ENCODE assay signal across 1 cellular context in genomic region chr2:152355411-152355831, GRCh38.
TF ChIP-seq lines count a peak whose summit lies in the region.

No MANE protein-coding gene starts in this region.

TF ChIP-seq in HepG2, 621 proteins besides CTCF, POLR2A, EP300 and RAD21 (continues in another document):
- TF ChIP-seq NFKB2 (CRISPR knock-in tag; IDR thresholded peaks at IDR 0.05; ENCODE audit: borderline replicate concordance) (no peak), HOXA5 (CRISPR knock-in tag; IDR thresholded peaks at IDR 0.05) (0 out of 2 replicates have a peak, but pooled peaks have one; percentile 25), CREM (IDR thresholded peaks at IDR 0.05) (peak; percentile 66), CREM (CRISPR knock-in tag; IDR thresholded peaks at IDR 0.05) (no peak), CCAR2 (optimal IDR thresholded peaks at IDR 0.05; ENCODE audit: low read depth, low read length) (no peak), ZBTB38 (CRISPR knock-in tag; IDR thresholded peaks at IDR 0.05) (no peak), MXI1 (IDR thresholded peaks at IDR 0.05; ENCODE audit: borderline replicate concordance, low read depth, low read length) (no peak), ZNF343 (CRISPR knock-in tag; IDR thresholded peaks at IDR 0.05) (no peak), ZNF580 (CRISPR knock-in tag; IDR thresholded peaks at IDR 0.05; ENCODE audit: borderline replicate concordance, low read depth) (peak; percentile 49; the same call in 1 of the 2 replicates), ISL2 (CRISPR knock-in tag; IDR thresholded peaks at IDR 0.05) (peak; percentile 72), KAT8 (CRISPR knock-in tag; IDR thresholded peaks at IDR 0.05) (0 out of 2 replicates have a peak, but pooled peaks have one; percentile 41), ZNF780A (CRISPR knock-in tag; IDR thresholded peaks at IDR 0.05) (no peak), WIZ (CRISPR knock-in tag; IDR thresholded peaks at IDR 0.05) (no peak), YEATS4 (CRISPR knock-in tag; IDR thresholded peaks at IDR 0.05; ENCODE audit: borderline replicate concordance) (no peak), MED13 (CRISPR knock-in tag; IDR thresholded peaks at IDR 0.05) (no peak), GMEB2 (CRISPR knock-in tag; IDR thresholded peaks at IDR 0.05; ENCODE audit: low read depth) (no peak), GATAD1 (CRISPR knock-in tag; IDR thresholded peaks at IDR 0.05) (0 out of 2 replicates have a peak, but pooled peaks have one; percentile 9), FOXA1 (IDR thresholded peaks at IDR 0.05) (no peak), FOXA1 (CRISPR knock-in tag; IDR thresholded peaks at IDR 0.05) (peak; percentile 66), SOX5 (CRISPR knock-in tag; IDR thresholded peaks at IDR 0.05; ENCODE audit: borderline replicate concordance) (peak; percentile 85), AHR (CRISPR knock-in tag; IDR thresholded peaks at IDR 0.05) (no peak), SP4 (CRISPR knock-in tag; IDR thresholded peaks at IDR 0.05) (no peak), ARNTL (CRISPR knock-in tag; IDR thresholded peaks at IDR 0.05) (no peak), CREB1 (IDR thresholded peaks at IDR 0.05) (peak; percentile 10; the same call in 1 of the 2 replicates), CREB1 (CRISPR knock-in tag; IDR thresholded peaks at IDR 0.05) (no peak), ZNF17 (CRISPR knock-in tag; IDR thresholded peaks at IDR 0.05) (no peak), TCF7L2 (IDR thresholded peaks at IDR 0.05; ENCODE audit: low read depth, low read length) (no peak), FOXA3 (CRISPR knock-in tag; IDR thresholded peaks at IDR 0.05) (peak; percentile 41; the same call in 1 of the 2 replicates), ATF7 (IDR thresholded peaks at IDR 0.05) (no peak), ATF7 (CRISPR knock-in tag; IDR thresholded peaks at IDR 0.05) (no peak), HNRNPL (IDR thresholded peaks at IDR 0.05; ENCODE audit: low read depth, low read length) (no peak), ARID3A (IDR thresholded peaks at IDR 0.05; ENCODE audit: low read depth, low read length) (peak; percentile 41; the same call in 1 of the 2 replicates), SETDB1 (CRISPR knock-in tag; IDR thresholded peaks at IDR 0.05; ENCODE audit: borderline replicate concordance) (no peak), PRDM4 (CRISPR knock-in tag; IDR thresholded peaks at IDR 0.05; ENCODE audit: borderline replicate concordance) (no peak), MAX (IDR thresholded peaks at IDR 0.05) (peak; percentile 62), BRF2 (CRISPR knock-in tag; IDR thresholded peaks at IDR 0.05) (no peak), GATAD2A (CRISPR knock-in tag; IDR thresholded peaks at IDR 0.05) (peak; percentile 79), SAP130 (CRISPR knock-in tag; IDR thresholded peaks at IDR 0.05; ENCODE audit: low read depth) (peak; percentile 51), NCOR1 (IDR thresholded peaks at IDR 0.05; ENCODE audit: borderline replicate concordance, low read length) (peak; percentile 23; the same call in 1 of the 2 replicates), ATF2 (CRISPR knock-in tag; IDR thresholded peaks at IDR 0.05) (no peak), SP5 (CRISPR knock-in tag; IDR thresholded peaks at IDR 0.05; ENCODE audit: borderline replicate concordance, low read depth) (0 out of 2 replicates have a peak, but pooled peaks have one; percentile 8), KDM5A (IDR thresholded peaks at IDR 0.05; ENCODE audit: borderline replicate concordance, low read length) (no peak), ZKSCAN8 (CRISPR knock-in tag; IDR thresholded peaks at IDR 0.05; ENCODE audit: borderline replicate concordance) (0 out of 2 replicates have a peak, but pooled peaks have one; percentile 40), ARID5B (CRISPR knock-in tag; IDR thresholded peaks at IDR 0.05) (peak; percentile 85), SOX13 (IDR thresholded peaks at IDR 0.05) (peak; percentile 76), SOX13 (CRISPR knock-in tag; conservative IDR thresholded peaks at IDR 0.05 in 1 of 2, IDR thresholded peaks at IDR 0.05 in 1 of 2) (peak in 1 of 2 experiments; percentile 93; a peak in 2 of 4 replicates), PCBP1 (IDR thresholded peaks at IDR 0.05; ENCODE audit: borderline replicate concordance, low read depth, low read length) (no peak), ZNF317 (CRISPR knock-in tag; IDR thresholded peaks at IDR 0.05) (no peak), NKX3-1 (CRISPR knock-in tag; IDR thresholded peaks at IDR 0.05) (no peak), NCOA2 (CRISPR knock-in tag; IDR thresholded peaks at IDR 0.05) (peak; percentile 60), IKZF4 (CRISPR knock-in tag; IDR thresholded peaks at IDR 0.05; ENCODE audit: borderline replicate concordance, low read depth, not compliant biosample characterization) (no peak), RCOR2 (CRISPR knock-in tag; IDR thresholded peaks at IDR 0.05) (peak; percentile 68), ZNF460 (CRISPR knock-in tag; IDR thresholded peaks at IDR 0.05; ENCODE audit: borderline replicate concordance) (no peak), ZNF24 (IDR thresholded peaks at IDR 0.05) (0 out of 2 replicates have a peak, but pooled peaks have one; percentile 47), ZFP37 (CRISPR knock-in tag; IDR thresholded peaks at IDR 0.05; ENCODE audit: borderline replicate concordance) (no peak), SOX6 (IDR thresholded peaks at IDR 0.05) (no peak), SOX6 (CRISPR knock-in tag; IDR thresholded peaks at IDR 0.05) (peak; percentile 87), RORA (CRISPR knock-in tag; IDR thresholded peaks at IDR 0.05) (no peak), KLF6 (CRISPR knock-in tag; IDR thresholded peaks at IDR 0.05) (no peak), ZSCAN21 (CRISPR knock-in tag; IDR thresholded peaks at IDR 0.05; ENCODE audit: borderline replicate concordance) (no peak), HNF4G (IDR thresholded peaks at IDR 0.05; ENCODE audit: borderline replicate concordance, low read depth, low read length) (peak; percentile 58; the same call in 1 of the 2 replicates), HNF4G (CRISPR knock-in tag; IDR thresholded peaks at IDR 0.05; ENCODE audit: borderline replicate concordance, low read depth) (no peak), MEIS1 (CRISPR knock-in tag; IDR thresholded peaks at IDR 0.05; ENCODE audit: borderline replicate concordance) (no peak), TERF1 (CRISPR knock-in tag; IDR thresholded peaks at IDR 0.05) (no peak)
